ENCODE assay signal across 19 cellular contexts in genomic region chr15:82935382-82935781, GRCh38.
"Had no signal": no experiment of that assay in that cellular context is flagged by ENCODE, and none has a peak within 500 bp of the region (broad histone marks: within the 10 kb centered on the region; RNA-seq: fewer than 3 reads in every experiment).

No MANE protein-coding gene starts in this region.

- H3K4me1 ChIP-seq: esophagus muscularis mucosa, upper lobe of left lung, uterus had no signal

- H3K9me3 Mint-ChIP-seq: nephron had no signal

- H3K4me3 Mint-ChIP-seq: naive B cell, nephron had no signal

- H3K4me3 ChIP-seq: esophagus muscularis mucosa, gastrocnemius medialis, heart right ventricle, stomach, thoracic aorta, upper lobe of left lung, uterus had no signal

- H3K9me3 ChIP-seq: esophagus muscularis mucosa, gastrocnemius medialis, heart right ventricle, stomach, thoracic aorta, upper lobe of left lung, uterus had no signal

- H3K27me3 ChIP-seq: esophagus muscularis mucosa, gastrocnemius medialis, heart right ventricle, stomach, upper lobe of left lung, uterus had no signal

- DNase-seq: cortex of kidney; effector memory CD4-positive, alpha-beta T cell; gastrocnemius medialis; heart right ventricle; hypothalamus; kidney glomerular epithelial cell; mesendoderm; naive B cell; small intestine; stimulated activated CD4-positive, alpha-beta T cell treated with anti-CD3 and anti-CD28 coated beads, Interleukin-12 subunit alpha, Interleukin-12 subunit beta, amount 100 ng/mL, for 4 hours; stomach; substantia nigra; upper lobe of left lung; uterus had no signal

- FAIRE-seq: endometrium, islet of Langerhans, small intestine had no signal

- H3K27ac ChIP-seq: esophagus muscularis mucosa, heart right ventricle, stomach, thoracic aorta, upper lobe of left lung, uterus had no signal

- H3K36me3 ChIP-seq: esophagus muscularis mucosa, gastrocnemius medialis, heart right ventricle, stomach, thoracic aorta, upper lobe of left lung, uterus had no signal

- ATAC-seq: gastrocnemius medialis had no signal
